ENCODE assay signal across 11 cellular contexts in genomic region chr6:30358340-30358679, GRCh38. TPM values are rescaled to one million over a fixed set of nuclear protein-coding genes. Genes with fewer than 3 reads are reported as not detected.
DNase-seq lines count a peak whose midpoint lies in the region; ATAC-seq, FAIRE-seq and TF ChIP-seq lines count a peak whose summit lies in the region.
"Had no signal": no experiment of that assay in that cellular context is flagged by ENCODE, and none has a peak within 500 bp of the region (broad histone marks: within the 10 kb centered on the region; RNA-seq: fewer than 3 reads in every experiment).

No MANE protein-coding gene starts in this region.

- H3K4me1 ChIP-seq in left ventricle myocardium inferior, result peaks cover 5% of the 10 kb centered on the region
- H3K4me1 ChIP-seq in effector memory CD4-positive, alpha-beta T cell (ENCODE audit: control insufficient read depth, insufficient read depth, low read length, poor library complexity, severe bottlenecking), result peaks cover 7% of the 10 kb centered on the region
- peaks cover 0 to 5% of the 10 kb centered on the region in 2 donors for H3K4me1 ChIP-seq in naive thymus-derived CD4-positive, alpha-beta T cell (ENCODE audit: control insufficient read depth in 2 of 2, insufficient read depth in 2 of 2, low read length in 2 of 2)
- H3K4me1 ChIP-seq: foreskin keratinocyte had no signal

- H3K4me3 Mint-ChIP-seq in naive thymus-derived CD4-positive, alpha-beta T cell, result peak overlapping the region in 9 of 10 donors; percentile 75 to 89 (median 85)

- DNase-seq in left ventricle myocardium inferior, result no peak
- DNase-seq in left ventricle myocardium superior, result no peak
- DNase-seq in effector memory CD4-positive, alpha-beta T cell, result no peak
- DNase-seq in naive thymus-derived CD4-positive, alpha-beta T cell, result no peak
- no peak for DNase-seq in NK-92 treated with Interleukin-12 subunit alpha and Interleukin-12 subunit beta, amount 100 ng/mL, for 24 hours (lab: John Stamatoyannopoulos, UW)
- DNase-seq in GM12891 (ENCODE audit: insufficient read length, low spot score), result no peak

- CTCF ChIA-PET in naive thymus-derived CD4-positive, alpha-beta T cell (lab: Charles Lee), result interaction anchor here (0.7 to 1.5 kb wide), 7 partner anchors 9 to 155 kb away, joined by 3 to 7 read pairs (median 4); no protein-coding TSS in a partner anchor

- no peak overlapping the region for H3K27ac Mint-ChIP-seq in naive thymus-derived CD4-positive, alpha-beta T cell

- H3K4me3 ChIP-seq in left ventricle myocardium inferior, result peak overlapping the region; percentile 50
- H3K4me3 ChIP-seq in effector memory CD4-positive, alpha-beta T cell (ENCODE audit: insufficient read depth, low read depth, low read length, poor library complexity, severe bottlenecking), result peak overlapping the region; percentile 31
- no peak overlapping the region for H3K4me3 ChIP-seq in naive thymus-derived CD4-positive, alpha-beta T cell (ENCODE audit: low read length)
- H3K4me3 ChIP-seq: K562 had no signal

- intact Hi-C loops in left ventricle myocardium inferior (cut with micrococcal nuclease), result no loop called here
- intact Hi-C loops in left ventricle myocardium superior (cut with micrococcal nuclease), result no loop called here
- intact Hi-C loops in naive thymus-derived CD4-positive, alpha-beta T cell (cut with micrococcal nuclease), result loop anchor here (5.0 kb wide), 1 partner anchor 94 kb away; no protein-coding TSS in a partner anchor

- H3K9me3 ChIP-seq in left ventricle myocardium inferior (replicated peaks), result peaks cover 11% of the 10 kb centered on the region
- H3K9me3 ChIP-seq in effector memory CD4-positive, alpha-beta T cell (ENCODE audit: control insufficient read depth, low read length), result no peaks in the 10 kb centered on the region
- no peaks in the 10 kb centered on the region for H3K9me3 ChIP-seq in naive thymus-derived CD4-positive, alpha-beta T cell (ENCODE audit: control insufficient read depth in 2 of 3, low read length in 3 of 3)

- POLR2A ChIA-PET in naive thymus-derived CD4-positive, alpha-beta T cell (lab: Charles Lee), result interaction anchor here (0.6 kb wide), 1 partner anchor 1346 kb away, joined by 3 read pairs; no protein-coding TSS in a partner anchor

- no peak for FAIRE-seq in GM12891 (lab: Jason Lieb, UNC)
- FAIRE-seq: RCC 7860 had no signal

- H3K27me3 ChIP-seq in left ventricle myocardium inferior (ENCODE audit: low read depth), result peaks cover 71% of the 10 kb centered on the region
- H3K27me3 ChIP-seq in effector memory CD4-positive, alpha-beta T cell (replicated peaks; ENCODE audit: control insufficient read depth, insufficient read depth, low read length, poor library complexity, severe bottlenecking), result peaks cover 27% of the 10 kb centered on the region
- peaks cover 10 to 11% of the 10 kb centered on the region in 2 donors for H3K27me3 ChIP-seq in naive thymus-derived CD4-positive, alpha-beta T cell (ENCODE audit: control insufficient read depth in 2 of 2, insufficient read depth in 2 of 2, low read length in 2 of 2)

- no peak for TF ChIP-seq POLR2A in GM12891 (IDR thresholded peaks at IDR 0.05; ENCODE audit: low read depth, low read length)

- H3K27ac ChIP-seq in left ventricle myocardium inferior (replicated peaks), result no peak overlapping the region
- no peak overlapping the region for H3K27ac ChIP-seq in effector memory CD4-positive, alpha-beta T cell (ENCODE audit: insufficient read depth, low read length, poor library complexity, severe bottlenecking)
- no peak overlapping the region for H3K27ac ChIP-seq in naive thymus-derived CD4-positive, alpha-beta T cell (ENCODE audit: low read depth, low read length)
- H3K27ac ChIP-seq: foreskin keratinocyte had no signal

- H3K4me1 Mint-ChIP-seq in naive thymus-derived CD4-positive, alpha-beta T cell, result peaks cover 0 to 10% (median 6%) of the 10 kb centered on the region in 7 donors

- TF ChIP-seq CTCF in left ventricle myocardium inferior (IDR thresholded peaks at IDR 0.05; ENCODE audit: borderline replicate concordance), result no peak

- H3K36me3 ChIP-seq in left ventricle myocardium inferior, result no peaks in the 10 kb centered on the region
- no peaks in the 10 kb centered on the region for H3K36me3 ChIP-seq in effector memory CD4-positive, alpha-beta T cell (ENCODE audit: control insufficient read depth, insufficient read depth, low read length)
- H3K36me3 ChIP-seq in naive thymus-derived CD4-positive, alpha-beta T cell (ENCODE audit: control insufficient read depth in 2 of 3, insufficient read depth in 3 of 3, low read length in 3 of 3), result no peaks in the 10 kb centered on the region

- peaks cover 0 to 4% (median 0%) of the 10 kb centered on the region in 5 donors for H3K36me3 Mint-ChIP-seq in naive thymus-derived CD4-positive, alpha-beta T cell

- no peak for ATAC-seq in left ventricle myocardium superior
- ATAC-seq in naive thymus-derived CD4-positive, alpha-beta T cell, result no peak
- ATAC-seq in GM21576 (IDR thresholded peaks at IDR 0.05; ENCODE audit: unreplicated experiment), result no peak
- ATAC-seq in HG03108 (IDR thresholded peaks at IDR 0.05; ENCODE audit: unreplicated experiment), result no peak

- H3K9me3 Mint-ChIP-seq in naive thymus-derived CD4-positive, alpha-beta T cell, result peaks cover 0 to 5% (median 3%) of the 10 kb centered on the region in 11 donors

- peaks cover 37 to 84% (median 58%) of the 10 kb centered on the region in 5 donors for H3K27me3 Mint-ChIP-seq in naive thymus-derived CD4-positive, alpha-beta T cell

TF ChIP-seq in GM12891, 5 proteins besides CTCF, POLR2A, EP300 and RAD21:
- TF ChIP-seq PAX5 (IDR thresholded peaks at IDR 0.05; ENCODE audit: insufficient read depth, low read length, severe bottlenecking), result no peak

RNA-seq across cellular contexts. Expression of gene RPP21, which starts 13.4 kb away (rescaled TPM):
- 25.7 TPM for total RNA-seq in left ventricle myocardium inferior
- 25.5 TPM for total RNA-seq in left ventricle myocardium superior
- total RNA-seq in naive thymus-derived CD4-positive, alpha-beta T cell, result 10 to 100 TPM; 39.7 to 61.2 (median 44.9) TPM
- polyA plus RNA-seq in naive thymus-derived CD4-positive, alpha-beta T cell, result 100 to 1,000 TPM in 1 of 2 donors, 10 to 100 TPM in 1; 74.9 to 114 TPM
- 46.8 TPM for polyA plus RNA-seq in GM12891 (2012; ENCODE audit: low read depth, missing spikeins)

RNA-seq across cellular contexts. Expression of gene TRIM39, which starts 31.6 kb away (rescaled TPM):
- total RNA-seq in left ventricle myocardium inferior (7.7 TPM), left ventricle myocardium superior (9.0 TPM)
- 10 to 100 TPM; 12.8 to 42.1 (median 26.4) TPM for total RNA-seq in naive thymus-derived CD4-positive, alpha-beta T cell
- 10 to 100 TPM in 1 of 2 donors, 1 to 10 TPM in 1; 7.6 to 18.6 TPM for polyA plus RNA-seq in naive thymus-derived CD4-positive, alpha-beta T cell
- polyA plus RNA-seq in GM12891 (2012; ENCODE audit: low read depth, missing spikeins), result 6.5 TPM

Comparison
In these comparisons a context has a peak if more than half of its experiments do, and no peak if none do; other contexts are left out.
1. intact Hi-C loops: an anchor here in naive thymus-derived CD4-positive, alpha-beta T cell (5.0 kb wide); none called in left ventricle myocardium inferior and left ventricle myocardium superior.